ENCODE assay signal across 1 cellular context in the genomic region with DNA sequence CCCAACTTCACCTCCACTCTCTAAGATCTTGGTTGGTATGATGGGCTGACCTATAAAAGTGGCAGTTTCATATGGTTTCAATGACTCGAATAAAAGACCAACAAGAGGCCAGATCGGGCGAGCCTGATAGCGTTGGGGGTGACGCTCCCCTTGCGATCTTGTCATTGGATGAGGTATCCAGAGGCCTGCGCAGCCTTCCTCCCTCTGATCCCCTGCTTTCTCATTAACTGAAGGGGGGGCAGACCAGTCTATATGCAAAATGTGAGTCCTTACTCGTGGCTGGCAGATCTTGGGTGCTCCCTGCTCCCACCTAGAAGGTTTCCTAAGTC.
TF ChIP-seq lines count a peak whose summit lies in the region.

No MANE protein-coding gene starts in this region.

TF ChIP-seq in liver, 16 proteins besides CTCF, POLR2A, EP300 and RAD21 (continued from another document):
- no peak for TF ChIP-seq FOXA2 (IDR thresholded peaks at IDR 0.05)
- TF ChIP-seq YY1 (IDR thresholded peaks at IDR 0.05): no peak
- TF ChIP-seq SP1 (IDR thresholded peaks at IDR 0.05): no peak
- no peak for TF ChIP-seq GABPA (IDR thresholded peaks at IDR 0.05 in 1 of 2, conservative IDR thresholded peaks at IDR 0.05 in 1 of 2)
